18 cellular contexts compared by ENCODE assay signal in genomic region chr18:24053211-24053610, GRCh38. TPM values are rescaled to one million over a fixed set of nuclear protein-coding genes. Genes with fewer than 3 reads are reported as not detected.
DNase-seq lines count a peak whose midpoint lies in the region; ATAC-seq, FAIRE-seq and TF ChIP-seq lines count a peak whose summit lies in the region.
"Had no signal": no experiment of that assay in that cellular context is flagged by ENCODE, and none has a peak within 500 bp of the region (broad histone marks: within the 10 kb centered on the region; RNA-seq: fewer than 3 reads in every experiment).

No MANE protein-coding gene starts in this region.

- DNase-seq in HepG2 (ENCODE audit: low spot score) (no peak), right lobe of liver (no peak), immature natural killer cell (no peak), Kasumi-1 (lab: John Stamatoyannopoulos, UW) (no peak), globus pallidus (ENCODE audit: low spot score) (no peak)
- DNase-seq in activated CD8-positive, alpha-beta T cell treated with anti-CD3 and anti-CD28 coated beads for 36 hours: no peak
- DNase-seq: activated B cell treated with CpG ODN at 0.5 μM for 24 hours; hippocampal formation; kidney glomerular epithelial cell; NCI-H1694 treated with DMSO at 0.1 percent for 48 hours; NCI-H446 treated with DMSO at 0.1 percent for 48 hours; ovary; Right ventricle myocardium superior; sigmoid colon; stimulated activated CD4-positive, alpha-beta T cell treated with anti-CD3 and anti-CD28 coated beads, Interleukin-2, amount 100 ng/mL, for 24 hours had no signal

- no peak overlapping the region for H2AFZ ChIP-seq in HepG2 (ENCODE audit: low read length)

- 93% methylated on average over 4 of the region's 4 CpGs for WGBS in HepG2 (ENCODE audit: low lambda C conversion rate)
- WGBS in right lobe of liver (ENCODE audit: insufficient coverage, low coverage, low lambda C conversion rate, missing lambda C conversion rate): 71% methylated on average over 4 of the region's 4 CpGs
- 80% methylated on average over 4 of the region's 4 CpGs for WGBS in urinary bladder

- BruUV-seq in HepG2 (replicated peaks; lab: Mats Ljungman, UMichigan): no TSS peak

- peak overlapping the region; percentile 68 for H3K27ac Mint-ChIP-seq in activated CD8-positive, alpha-beta T cell treated with anti-CD3 and anti-CD28 coated beads for 36 hours
- H3K27ac Mint-ChIP-seq in immature natural killer cell: peak overlapping the region in 5 of 6 donors; percentile 12 to 77 (median 66)
- H3K27ac Mint-ChIP-seq: activated B cell treated with CpG ODN at 0.5 μM for 24 hours had no signal

- CTCF ChIA-PET in HepG2 (lab: Yijun Ruan, JAX; ENCODE audit: low intra/inter-chr PET ratio, low total read pairs): no interaction called here
- CTCF ChIA-PET in activated CD8-positive, alpha-beta T cell treated with anti-CD3 and anti-CD28 coated beads for 36 hours (lab: Charles Lee): interaction anchor here (1.4 kb wide), 1 partner anchor 88 kb away, joined by 5 read pairs; no protein-coding TSS in a partner anchor

- H3K27me3 Mint-ChIP-seq in activated CD8-positive, alpha-beta T cell treated with anti-CD3 and anti-CD28 coated beads for 36 hours: no peaks in the 10 kb centered on the region
- H3K27me3 Mint-ChIP-seq in immature natural killer cell (ENCODE audit: low read depth in 3 of 3): peaks cover 0 to 2% (median 0%) of the 10 kb centered on the region in 3 donors
- H3K27me3 Mint-ChIP-seq: activated B cell treated with CpG ODN at 0.5 μM for 24 hours had no signal

- H3K9me3 Mint-ChIP-seq in activated CD8-positive, alpha-beta T cell treated with anti-CD3 and anti-CD28 coated beads for 36 hours: peaks cover 5% of the 10 kb centered on the region
- no peaks in the 10 kb centered on the region for H3K9me3 Mint-ChIP-seq in immature natural killer cell

- no peaks in the 10 kb centered on the region for H3K27me3 ChIP-seq in HepG2 (ENCODE audit: control insufficient read depth in 1 of 2, insufficient read depth in 2 of 2, low read length in 2 of 2)
- H3K27me3 ChIP-seq in right lobe of liver: no peaks in the 10 kb centered on the region
- H3K27me3 ChIP-seq: ovary, sigmoid colon had no signal

- TF ChIP-seq EP300 in HepG2 (IDR thresholded peaks at IDR 0.05; ENCODE audit: low read depth in 2 of 2, low read length in 2 of 2) (no peak), HepG2 (CRISPR knock-in tag; IDR thresholded peaks at IDR 0.05; ENCODE audit: borderline replicate concordance) (no peak)

- no peak overlapping the region for H3K4me3 ChIP-seq in HepG2 (replicated peaks in 1 of 3; ENCODE audit: insufficient read depth in 1 of 3, low read depth in 2 of 3, low read length in 3 of 3)
- no peak overlapping the region for H3K4me3 ChIP-seq in right lobe of liver
- H3K4me3 ChIP-seq in urinary bladder (ENCODE audit: low read depth, low read length): no peak overlapping the region
- H3K4me3 ChIP-seq: ovary, sigmoid colon, thoracic aorta had no signal

- TF ChIP-seq POLR2A in HepG2 (IDR thresholded peaks at IDR 0.05; ENCODE audit: insufficient read depth in 1 of 2, low read depth in 2 of 2, low read length in 2 of 2) (no peak), right lobe of liver (IDR thresholded peaks at IDR 0.05) (no peak)

- H3K4me1 Mint-ChIP-seq in activated CD8-positive, alpha-beta T cell treated with anti-CD3 and anti-CD28 coated beads for 36 hours (ENCODE audit: low read depth): peaks cover 90% of the 10 kb centered on the region
- peaks cover 73 to 96% of the 10 kb centered on the region in 2 donors for H3K4me1 Mint-ChIP-seq in immature natural killer cell

- H3K4me2 ChIP-seq in HepG2 (ENCODE audit: low read depth, low read length): no peak overlapping the region

- H3K27ac ChIP-seq in HepG2 (ENCODE audit: extremely low read length, insufficient read depth, low read length) (peak overlapping the region; percentile 3), right lobe of liver (no peak overlapping the region), urinary bladder (ENCODE audit: low read depth) (peak overlapping the region; percentile 2)
- H3K27ac ChIP-seq: ovary, thoracic aorta had no signal

- H3K9me3 ChIP-seq in HepG2 (ENCODE audit: low read length) (no peaks in the 10 kb centered on the region), right lobe of liver (no peaks in the 10 kb centered on the region)
- H3K9me3 ChIP-seq: ovary, sigmoid colon, thoracic aorta had no signal

- POLR2A ChIA-PET in HepG2 (lab: Yijun Ruan, JAX): no interaction called here
- POLR2A ChIA-PET in activated CD8-positive, alpha-beta T cell treated with anti-CD3 and anti-CD28 coated beads for 36 hours (lab: Charles Lee): interaction anchor here (1.0 to 1.6 kb wide), 4 partner anchors 10 to 38 kb away, joined by 3 to 6 read pairs (median 4); partner anchors contain the start of gene TTC39C

- H3K36me3 Mint-ChIP-seq in activated CD8-positive, alpha-beta T cell treated with anti-CD3 and anti-CD28 coated beads for 36 hours (ENCODE audit: low read depth): peaks cover 17% of the 10 kb centered on the region
- peaks cover 0 to 5% (median 3%) of the 10 kb centered on the region in 3 donors for H3K36me3 Mint-ChIP-seq in immature natural killer cell

- intact Hi-C loops in HepG2 (cut with micrococcal nuclease; ENCODE audit: unreplicated experiment): no loop called here
- intact Hi-C loops in right lobe of liver (cut with DNase I): loop anchor here in 1 of 2 donors (10.0 kb wide), 1 partner anchor 62 kb away; no protein-coding TSS in a partner anchor
- intact Hi-C loops in activated CD8-positive, alpha-beta T cell treated with anti-CD3 and anti-CD28 coated beads for 36 hours (cut with micrococcal nuclease): no loop called here

- H3K4me3 Mint-ChIP-seq in activated CD8-positive, alpha-beta T cell treated with anti-CD3 and anti-CD28 coated beads for 36 hours: no peak overlapping the region
- peak overlapping the region in 1 of 5 donors; percentile 33 for H3K4me3 Mint-ChIP-seq in immature natural killer cell
- H3K4me3 Mint-ChIP-seq: activated B cell treated with CpG ODN at 0.5 μM for 24 hours had no signal

- H3K4me1 ChIP-seq in HepG2 (ENCODE audit: insufficient read depth, low read length): peaks cover 48% of the 10 kb centered on the region
- H3K4me1 ChIP-seq in right lobe of liver: peaks cover 0 to 35% (median 9%) of the 10 kb centered on the region in 4 donors
- H3K4me1 ChIP-seq in urinary bladder (ENCODE audit: insufficient read depth): peaks cover 2% of the 10 kb centered on the region

- no peak overlapping the region for H3K9ac ChIP-seq in HepG2 (ENCODE audit: insufficient read depth, low read depth, low read length)

- no peaks in the 10 kb centered on the region for H3K36me3 ChIP-seq in HepG2 (replicated peaks in 1 of 2; ENCODE audit: control insufficient read depth in 1 of 2, insufficient read depth in 2 of 2, low read length in 2 of 2)
- no peaks in the 10 kb centered on the region for H3K36me3 ChIP-seq in right lobe of liver
- no peaks in the 10 kb centered on the region for H3K36me3 ChIP-seq in urinary bladder (ENCODE audit: insufficient read depth)
- H3K36me3 ChIP-seq: ovary, sigmoid colon, thoracic aorta had no signal

- in situ Hi-C loops in HepG2 (cut with HindIII; ENCODE audit: extremely low pct_ligation_motif_present, low pct_unique_long_range_greater_than_20kb): no loop called here

- H4K20me1 ChIP-seq in HepG2 (ENCODE audit: insufficient read depth, low read length): no peaks in the 10 kb centered on the region

- ATAC-seq in HepG2: no peak
- no peak for ATAC-seq in right lobe of liver
- no peak for ATAC-seq in activated CD8-positive, alpha-beta T cell treated with anti-CD3 and anti-CD28 coated beads for 36 hours
- no peak for ATAC-seq in GM19395 (IDR thresholded peaks at IDR 0.05; ENCODE audit: unreplicated experiment)

- H3K79me2 ChIP-seq in HepG2 (ENCODE audit: insufficient read depth, low read length): no peaks in the 10 kb centered on the region

- no peak for TF ChIP-seq RAD21 in HepG2 (CRISPR knock-in tag; IDR thresholded peaks at IDR 0.05)

- TF ChIP-seq CTCF in HepG2 (CRISPR knock-in tag; IDR thresholded peaks at IDR 0.05): no peak
- TF ChIP-seq CTCF in right lobe of liver (IDR thresholded peaks at IDR 0.05): no peak
- no peak for TF ChIP-seq CTCF in activated CD8-positive, alpha-beta T cell treated with anti-CD3 and anti-CD28 coated beads for 36 hours (IDR thresholded peaks at IDR 0.05)

- no peak for FAIRE-seq in HepG2 (lab: Jason Lieb, UNC)

RNA-seq across cellular contexts. Expression of gene TTC39C, which starts 38.7 kb away (rescaled TPM):
- 25.9 and 28.1 TPM in 2 replicates for total RNA-seq in HepG2 (2016; rRNA removed; fragmentation: Illumina TruSeq; extraction: Trizol)
- total RNA-seq in HepG2 (2016; cell fraction: cytosol; rRNA removed; fragmentation: Illumina TruSeq; extraction: Trizol; ENCODE audit: low read depth): 52.8 and 57.1 TPM in 2 replicates
- total RNA-seq in HepG2 (2016; cell fraction: insoluble cytoplasmic fraction; rRNA removed; fragmentation: Illumina TruSeq; extraction: Trizol): 23.2 and 24.1 TPM in 2 replicates
- total RNA-seq in HepG2 (2016; cell fraction: membrane; rRNA removed; fragmentation: Illumina TruSeq; extraction: Trizol): 53.3 and 53.4 TPM in 2 replicates
- total RNA-seq in HepG2 (2016; cell fraction: nucleus; rRNA removed; fragmentation: Illumina TruSeq; extraction: Trizol): 21.2 and 27.7 TPM in 2 replicates
- 14.9 and 19.1 TPM in 2 replicates for polyA plus RNA-seq in HepG2 (2011; rRNA removed)
- polyA plus RNA-seq in HepG2 (2011; cell fraction: cytosol; rRNA removed): 8.9 and 10.8 TPM in 2 replicates
- polyA plus RNA-seq in HepG2 (2011; cell fraction: nucleus; rRNA removed): 17.1 and 18.8 TPM in 2 replicates
- polyA plus RNA-seq in HepG2 (2012): 9.2 and 12.3 TPM in 2 replicates
- polyA plus RNA-seq in HepG2 (2016; cell fraction: cytosol; fragmentation: Illumina TruSeq; extraction: Trizol; ENCODE audit: low read depth): 50.0 and 57.9 TPM in 2 replicates
- polyA plus RNA-seq in HepG2 (2016; cell fraction: insoluble cytoplasmic fraction; fragmentation: Illumina TruSeq; extraction: Trizol; ENCODE audit: low read depth): 23.4 and 24.5 TPM in 2 replicates
- polyA plus RNA-seq in HepG2 (2016; cell fraction: membrane; fragmentation: Illumina TruSeq; extraction: Trizol; ENCODE audit: low read depth): 47.4 and 56.0 TPM in 2 replicates
- 25.5 and 26.3 TPM in 2 replicates for polyA plus RNA-seq in HepG2 (2016; cell fraction: nucleus; fragmentation: Illumina TruSeq; extraction: Trizol; ENCODE audit: insufficient read depth, low read depth)
- polyA minus RNA-seq in HepG2 (2011; rRNA and poly(A)+ RNA removed; ENCODE audit: low replicate concordance): 10.1 and 38.1 TPM in 2 replicates
- 14.6 and 16.9 TPM in 2 replicates for polyA minus RNA-seq in HepG2 (2011; cell fraction: cytosol; rRNA and poly(A)+ RNA removed)
- polyA minus RNA-seq in HepG2 (2011; cell fraction: nucleus; rRNA and poly(A)+ RNA removed): 31.3 and 32.3 TPM in 2 replicates
- 100 to 1,000 TPM in 2 of 6 experiments, 10 to 100 TPM in 4; 61.9 to 167 (median 84.4) TPM for total RNA-seq in right lobe of liver
- total RNA-seq in activated CD8-positive, alpha-beta T cell treated with anti-CD3 and anti-CD28 coated beads for 36 hours: 10 to 100 TPM; 37.9 to 43.0 TPM
- 10 to 100 TPM; 18.3 to 26.7 (median 25.0) TPM for polyA plus RNA-seq in immature natural killer cell
- 29.9 TPM for total RNA-seq in urinary bladder
- 12.6 TPM for polyA plus RNA-seq in urinary bladder

Comparison
In these comparisons a context has a peak if more than half of its experiments do, and no peak if none do; other contexts are left out.
1. H3K27ac ChIP-seq: peak in HepG2 (single experiment) and urinary bladder (single experiment); none in right lobe of liver (0 of 3).